8 cellular contexts compared by ENCODE assay signal in the genomic region with DNA sequence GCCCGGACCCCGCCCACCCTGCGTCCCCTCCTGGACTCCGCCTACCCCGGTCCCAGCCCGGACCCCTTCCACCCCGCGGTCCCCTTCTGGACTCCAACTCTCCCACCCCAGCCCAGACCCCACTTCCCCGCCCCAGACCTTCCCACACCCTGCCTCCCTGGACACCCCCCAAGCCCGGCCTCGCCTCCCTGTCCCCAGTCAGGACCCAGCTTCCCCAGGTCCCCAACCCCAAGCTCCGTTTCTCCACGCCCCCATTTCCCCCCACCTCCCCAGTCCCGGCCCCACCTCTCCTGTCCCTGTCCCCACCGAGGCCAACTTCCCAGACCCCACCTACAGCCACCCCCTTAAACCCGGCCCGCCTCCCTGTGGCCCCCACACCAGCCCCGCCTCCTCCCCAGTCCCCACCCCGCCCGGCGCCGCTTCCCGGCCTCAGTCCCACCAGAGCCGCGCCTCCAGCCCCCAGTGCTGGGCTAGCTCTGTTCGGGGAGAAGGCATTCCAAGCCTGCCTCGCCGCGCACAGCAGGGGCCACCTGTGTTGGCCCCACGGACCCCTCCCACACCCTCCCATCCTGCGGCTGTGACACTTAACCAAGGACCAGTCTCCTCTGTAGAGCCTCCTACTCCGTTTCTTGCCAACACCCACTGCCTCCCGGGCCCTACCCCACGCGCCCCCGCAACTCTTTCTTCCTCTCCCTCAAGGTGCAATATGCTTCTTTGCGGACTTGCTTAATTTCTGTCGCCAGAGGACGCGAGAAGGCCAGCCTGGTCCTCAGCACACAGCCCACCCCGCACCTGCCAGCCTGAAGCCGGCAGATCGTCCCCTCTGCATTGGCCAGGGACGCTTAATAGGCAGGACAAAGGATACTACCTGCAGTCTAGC. TPM values are rescaled to one million over a fixed set of nuclear protein-coding genes. Genes with fewer than 3 reads are reported as not detected.
DNase-seq lines count a peak whose midpoint lies in the region; ATAC-seq and TF ChIP-seq lines count a peak whose summit lies in the region.

No MANE protein-coding gene starts in this region.

- H3K27ac Mint-ChIP-seq in CD4-positive, CD25-positive, alpha-beta regulatory T cell = peak overlapping the region in 1 of 3 donors; percentile 79

- H3K27me3 Mint-ChIP-seq in CD4-positive, CD25-positive, alpha-beta regulatory T cell = peaks cover 70% of the 10 kb centered on the region

- no peaks in the 10 kb centered on the region for H3K36me3 Mint-ChIP-seq in CD4-positive, CD25-positive, alpha-beta regulatory T cell

- peaks cover 0 to 2% (median 0%) of the 10 kb centered on the region in 7 donors for H3K9me3 Mint-ChIP-seq in CD4-positive, CD25-positive, alpha-beta regulatory T cell

- DNase-seq in CD4-positive, CD25-positive, alpha-beta regulatory T cell = no peak
- DNase-seq in RWPE2 (ENCODE audit: low spot score) (no peak), Right ventricle myocardium superior (no peak), omental fat pad (ENCODE audit: low spot score) (no peak), adrenal gland (no peak), NCI-H187 treated with DMSO at 0.1 percent for 48 hours (lab: John Stamatoyannopoulos, UW) (no peak), dermis blood vessel endothelial cell (no peak), NAMALWA (ENCODE audit: low spot score) (no peak)

- H3K4me3 ChIP-seq in CD4-positive, CD25-positive, alpha-beta regulatory T cell (ENCODE audit: low read depth, low read length) = no peak overlapping the region
- H3K4me3 ChIP-seq in RWPE2 (ENCODE audit: severe bottlenecking) (no peak overlapping the region), adrenal gland (peak overlapping the region in 1 of 4 donors; percentile 34)

- TF ChIP-seq CTCF in RWPE2 (IDR thresholded peaks at IDR 0.05; ENCODE audit: poor library complexity, severe bottlenecking) = no peak
- TF ChIP-seq CTCF in omental fat pad (IDR thresholded peaks at IDR 0.05) = no peak
- TF ChIP-seq CTCF in adrenal gland (IDR thresholded peaks at IDR 0.05) = no peak

- H3K4me3 Mint-ChIP-seq in CD4-positive, CD25-positive, alpha-beta regulatory T cell = peak overlapping the region; percentile 12 to 87 (median 80)

- H3K9me3 ChIP-seq in CD4-positive, CD25-positive, alpha-beta regulatory T cell (ENCODE audit: control insufficient read depth in 2 of 2, low read length in 2 of 2) = no peaks in the 10 kb centered on the region
- H3K9me3 ChIP-seq in RWPE2 (ENCODE audit: severe bottlenecking) (no peaks in the 10 kb centered on the region), adrenal gland (replicated peaks in 1 of 3) (no peaks in the 10 kb centered on the region)

- intact Hi-C loops in Right ventricle myocardium superior (cut with DNase I) = no loop called here
- intact Hi-C loops in adrenal gland (cut with DNase I) = no loop called here

- peaks cover 0 to 14% (median 7%) of the 10 kb centered on the region in 4 donors for H3K4me1 Mint-ChIP-seq in CD4-positive, CD25-positive, alpha-beta regulatory T cell

- WGBS in adrenal gland, 4 donors = 6 to 16% (median 9%) methylated on average over 13 to 43 of the region's 44 CpGs

- TF ChIP-seq POLR2A in adrenal gland (IDR thresholded peaks at IDR 0.05) = no peak

- H3K36me3 ChIP-seq in CD4-positive, CD25-positive, alpha-beta regulatory T cell (ENCODE audit: control insufficient read depth, insufficient read depth, low read length) = no peaks in the 10 kb centered on the region
- H3K36me3 ChIP-seq in RWPE2 (ENCODE audit: low read depth) (no peaks in the 10 kb centered on the region), adrenal gland (replicated peaks in 1 of 2) (no peaks in the 10 kb centered on the region)

- H3K4me1 ChIP-seq in CD4-positive, CD25-positive, alpha-beta regulatory T cell (ENCODE audit: control insufficient read depth, insufficient read depth, low read length, poor library complexity, severe bottlenecking) = peaks cover 14% of the 10 kb centered on the region
- H3K4me1 ChIP-seq in RWPE2 (ENCODE audit: insufficient read depth, poor library complexity, severe bottlenecking) (no peaks in the 10 kb centered on the region), adrenal gland (replicated peaks in 1 of 2) (peaks cover 9 to 15% of the 10 kb centered on the region in 2 donors)

- peaks cover 44% of the 10 kb centered on the region for H3K27me3 ChIP-seq in CD4-positive, CD25-positive, alpha-beta regulatory T cell (ENCODE audit: control insufficient read depth, insufficient read depth, low read length)
- H3K27me3 ChIP-seq in RWPE2 (ENCODE audit: insufficient read depth, poor library complexity, severe bottlenecking) (peaks cover 46% of the 10 kb centered on the region), adrenal gland (peaks cover 33% of the 10 kb centered on the region)

- no peak for ATAC-seq in CD4-positive, CD25-positive, alpha-beta regulatory T cell (ENCODE audit: low read depth in 2 of 2)
- ATAC-seq in RWPE2 (ENCODE audit: low read depth) = peak; percentile 33; the same call in 1 of the 3 replicates
- ATAC-seq in Right ventricle myocardium superior (ENCODE audit: poor library complexity) = peak; percentile 69
- ATAC-seq in omental fat pad (ENCODE audit: low FRiP score) = peak; percentile 28

- H3K27ac ChIP-seq in CD4-positive, CD25-positive, alpha-beta regulatory T cell (ENCODE audit: insufficient read depth, low read length, poor library complexity, severe bottlenecking) = no peak overlapping the region
- H3K27ac ChIP-seq in RWPE2 (ENCODE audit: poor library complexity, severe bottlenecking) (no peak overlapping the region), adrenal gland (no peak overlapping the region)

RNA-seq across cellular contexts. Expression of a gene that starts 0.7 kb away (rescaled TPM):
- not detected for total RNA-seq in CD4-positive, CD25-positive, alpha-beta regulatory T cell
- not detected for polyA plus RNA-seq in CD4-positive, CD25-positive, alpha-beta regulatory T cell
- total RNA-seq in Right ventricle myocardium superior (8.5 TPM), omental fat pad (100 to 1,000 TPM in 2 of 4 donors, 10 to 100 TPM in 2; 50.0 to 263 (median 97.9) TPM), adrenal gland (1 to 10 TPM in 7 of 8 donors, under 1 TPM in 1; 0.87 to 6.2 (median 2.0) TPM), dermis blood vessel endothelial cell (0.51 and 0.65 TPM in 2 replicates)
- 1 to 10 TPM in 2 of 3 donors, under 1 TPM in 1; 0.66 to 2.5 (median 1.2) TPM for polyA plus RNA-seq in adrenal gland

RNA-seq across cellular contexts. Expression of a gene that starts 35.6 kb away (rescaled TPM):
- not detected for total RNA-seq in CD4-positive, CD25-positive, alpha-beta regulatory T cell
- polyA plus RNA-seq in CD4-positive, CD25-positive, alpha-beta regulatory T cell = not detected
- total RNA-seq in Right ventricle myocardium superior (not detected), omental fat pad (not detected), adrenal gland (1 to 10 TPM in 1 of 8 donors, under 1 TPM in 6, not detected in 1; 0.11 to 1.1 (median 0.17) TPM), dermis blood vessel endothelial cell (not detected in 2 replicates)
- under 1 TPM; 0.03 to 0.24 (median 0.22) TPM for polyA plus RNA-seq in adrenal gland

Comparison
In these comparisons a context has a peak if more than half of its experiments do, and no peak if none do; other contexts are left out.
1. ATAC-seq: peak in RWPE2 (single experiment), Right ventricle myocardium superior (single experiment) and omental fat pad (single experiment); none in CD4-positive, CD25-positive, alpha-beta regulatory T cell (0 of 2).